In genomic region chr12:16608346-16608745, GRCh38 we compare ENCODE assay signal across 21 cellular contexts. TPM values are rescaled to one million over a fixed set of nuclear protein-coding genes. Genes with fewer than 3 reads are reported as not detected.
DNase-seq lines count a peak whose midpoint lies in the region; ATAC-seq, FAIRE-seq and TF ChIP-seq lines count a peak whose summit lies in the region.
"Had no signal": no experiment of that assay in that cellular context is flagged by ENCODE, and none has a peak within 500 bp of the region (broad histone marks: within the 10 kb centered on the region; RNA-seq: fewer than 3 reads in every experiment).

No MANE protein-coding gene starts in this region.

- intact Hi-C loops in upper lobe of right lung (cut with DNase I) = no loop called here

- FAIRE-seq in HTR-8/SVneo (lab: Jason Lieb, UNC) = no peak
- FAIRE-seq: kidney had no signal

- no peaks in the 10 kb centered on the region for H3K27me3 ChIP-seq in upper lobe of right lung

- DNase-seq in NCI-H345 treated with DMSO at 0.1 percent for 48 hours (lab: John Stamatoyannopoulos, UW; ENCODE audit: unreplicated experiment) = peak; percentile 61
- no peak for DNase-seq in NCI-H345 (lab: John Stamatoyannopoulos, UW)
- no peak for DNase-seq in caudate nucleus (lab: John Stamatoyannopoulos, UW)
- DNase-seq in myocyte (ENCODE audit: low read depth) = peak; percentile 59
- DNase-seq in upper lobe of right lung = no peak
- DNase-seq in HTR-8/SVneo (ENCODE audit: insufficient read length, low spot score) = no peak
- no peak for DNase-seq in RPMI8226
- DNase-seq: activated CD4-positive, alpha-beta T cell treated with anti-CD3 and anti-CD28 coated beads, Interleukin-2, amount 10 ng/mL, durations not matched to agents 7 days and 5 days; activated naive CD4-positive, alpha-beta T cell treated with anti-CD3 and anti-CD28 coated beads for 36 hours; CD8-positive, alpha-beta T cell; heart right ventricle; KBM-7; kidney; mucosa of descending colon; PC-3; SK-N-SH; spleen had no signal

- H3K27ac ChIP-seq in caudate nucleus (ENCODE audit: low read depth, low read length) (peak overlapping the region; percentile 96), upper lobe of right lung (peak overlapping the region; percentile 72)
- H3K27ac ChIP-seq: spleen had no signal

- H3K9me3 ChIP-seq in upper lobe of right lung = no peaks in the 10 kb centered on the region
- H3K9me3 ChIP-seq: heart right ventricle, mucosa of descending colon, SK-N-SH, spleen had no signal

- no peak for TF ChIP-seq CTCF in upper lobe of right lung (IDR thresholded peaks at IDR 0.05)

- H3K4me3 ChIP-seq in upper lobe of right lung = peak overlapping the region; percentile 54
- H3K4me3 ChIP-seq: mucosa of descending colon, spleen had no signal

- H3K4me1 ChIP-seq in upper lobe of right lung = no peaks in the 10 kb centered on the region

- ATAC-seq in upper lobe of right lung (no peak), HG02798 (IDR thresholded peaks at IDR 0.05; ENCODE audit: poor library complexity, unreplicated experiment) (no peak)
- ATAC-seq: CD8-positive, alpha-beta T cell; heart right ventricle; mucosa of descending colon; stimulated activated memory B cell treated with anti-CD40 and anti-IgM and Interleukin-4, amounts not matched to agents 10 μg/mL and 1 μg/mL and 100 μg/mL, for 72 hours had no signal

- no peaks in the 10 kb centered on the region for H3K36me3 ChIP-seq in upper lobe of right lung
- H3K36me3 ChIP-seq: heart right ventricle, spleen had no signal

RNA-seq across cellular contexts. Expression of gene LMO3, which starts 2.4 kb away (rescaled TPM):
- total RNA-seq in myocyte (50.6 and 57.6 TPM in 2 replicates), upper lobe of right lung (170 TPM)
- polyA plus RNA-seq in myocyte (2012) = 8.9 TPM
- total RNA-seq: activated CD4-positive, alpha-beta T cell treated with anti-CD3 and anti-CD28 coated beads, Interleukin-2, amount 10 ng/mL, durations not matched to agents 7 days and 5 days; activated naive CD4-positive, alpha-beta T cell treated with anti-CD3 and anti-CD28 coated beads for 36 hours; CD8-positive, alpha-beta T cell; dermis microvascular lymphatic vessel endothelial cell; NCI-H460 had no signal
- polyA plus RNA-seq: SK-N-SH had no signal

Comparison
In these comparisons a context has a peak if more than half of its experiments do, and no peak if none do; other contexts are left out.
1. DNase-seq: peak in NCI-H345 treated with DMSO at 0.1 percent for 48 hours (single experiment) and myocyte (single experiment); none in NCI-H345 (single experiment), caudate nucleus (0 of 61), upper lobe of right lung (single experiment), HTR-8/SVneo (single experiment) and RPMI8226 (single experiment).